In the genomic region with DNA sequence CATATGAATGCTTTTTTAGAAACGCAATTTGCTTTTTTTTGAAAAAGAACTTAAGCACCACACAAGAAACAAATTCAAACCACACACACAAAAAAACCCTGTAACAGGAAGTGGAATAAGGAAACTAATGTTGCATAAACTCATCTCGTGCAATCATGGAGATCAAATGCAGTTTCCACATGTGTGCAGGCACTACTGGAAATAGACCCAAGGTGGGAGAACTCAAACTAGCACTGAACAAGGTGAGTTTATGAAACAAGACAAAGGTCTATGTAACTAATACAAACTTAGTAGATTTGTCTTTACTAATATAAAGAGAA, we compare ENCODE assay signal across 2 cellular contexts.
TF ChIP-seq lines count a peak whose summit lies in the region.

No MANE protein-coding gene starts in this region.

TF ChIP-seq in endothelial cell of umbilical vein, 7 proteins besides CTCF, POLR2A, EP300 and RAD21:
- TF ChIP-seq POLR2AphosphoS5 (IDR thresholded peaks at IDR 0.05; ENCODE audit: insufficient read depth, low read depth, low read length): no peak
- no peak for TF ChIP-seq MYC (IDR thresholded peaks at IDR 0.05; ENCODE audit: low read depth, low read length)
- TF ChIP-seq FOS (IDR thresholded peaks at IDR 0.05; ENCODE audit: borderline replicate concordance, insufficient read depth, low read length): no peak
- TF ChIP-seq GATA2 (IDR thresholded peaks at IDR 0.05; ENCODE audit: insufficient read depth, insufficient read length, low read depth, low read length): no peak
TF ChIP-seq in endothelial cell of umbilical vein: peak in this region for 0.

TF ChIP-seq in HepG2, 621 proteins besides CTCF, POLR2A, EP300 and RAD21:
- TF ChIP-seq DNMT1 (CRISPR knock-in tag; IDR thresholded peaks at IDR 0.05) (no peak), ZNF335 (CRISPR knock-in tag; IDR thresholded peaks at IDR 0.05) (no peak), MBD4 (IDR thresholded peaks at IDR 0.05; ENCODE audit: borderline replicate concordance, low read length) (no peak), HNRNPUL1 (IDR thresholded peaks at IDR 0.05; ENCODE audit: low read depth, low read length) (no peak), SNAPC2 (CRISPR knock-in tag; IDR thresholded peaks at IDR 0.05) (no peak), XRCC5 (optimal IDR thresholded peaks at IDR 0.05; ENCODE audit: low read length) (no peak)
- TF ChIP-seq, protein P1, sequence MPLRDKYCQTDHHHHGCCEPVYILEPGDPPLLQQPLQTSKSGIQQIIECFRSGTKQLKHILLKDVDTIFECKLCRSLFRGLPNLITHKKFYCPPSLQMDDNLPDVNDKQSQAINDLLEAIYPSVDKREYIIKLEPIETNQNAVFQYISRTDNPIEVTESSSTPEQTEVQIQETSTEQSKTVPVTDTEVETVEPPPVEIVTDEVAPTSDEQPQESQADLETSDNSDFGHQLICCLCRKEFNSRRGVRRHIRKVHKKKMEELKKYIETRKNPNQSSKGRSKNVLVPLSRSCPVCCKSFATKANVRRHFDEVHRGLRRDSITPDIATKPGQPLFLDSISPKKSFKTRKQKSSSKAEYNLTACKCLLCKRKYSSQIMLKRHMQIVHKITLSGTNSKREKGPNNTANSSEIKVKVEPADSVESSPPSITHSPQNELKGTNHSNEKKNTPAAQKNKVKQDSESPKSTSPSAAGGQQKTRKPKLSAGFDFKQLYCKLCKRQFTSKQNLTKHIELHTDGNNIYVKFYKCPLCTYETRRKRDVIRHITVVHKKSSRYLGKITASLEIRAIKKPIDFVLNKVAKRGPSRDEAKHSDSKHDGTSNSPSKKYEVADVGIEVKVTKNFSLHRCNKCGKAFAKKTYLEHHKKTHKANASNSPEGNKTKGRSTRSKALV (CRISPR knock-in tag; IDR thresholded peaks at IDR 0.05): no peak
